17 cellular contexts compared by ENCODE assay signal in genomic region chr14:32980178-32980886, GRCh38.
DNase-seq lines count a peak whose midpoint lies in the region.
"Had no signal": no experiment of that assay in that cellular context is flagged by ENCODE, and none has a peak within 500 bp of the region (broad histone marks: within the 10 kb centered on the region; RNA-seq: fewer than 3 reads in every experiment).

No MANE protein-coding gene starts in this region.

- DNase-seq in DMS79 treated with DMSO at 0.1 percent for 48 hours (lab: John Stamatoyannopoulos, UW): peak; percentile 27
- DNase-seq in NCI-H1092 treated with DMSO at 0.1 percent for 48 hours (lab: John Stamatoyannopoulos, UW): peak; percentile 85
- DNase-seq in NCI-H2171 (lab: John Stamatoyannopoulos, UW): peak; percentile 34
- peak; percentile 85 for DNase-seq in SHP77 treated with DMSO at 0.1 percent for 48 hours (lab: John Stamatoyannopoulos, UW)
- no peak for DNase-seq in stimulated activated CD4-positive, alpha-beta T cell treated with anti-CD3 and anti-CD28 coated beads, Interleukin-2, amount 100 ng/mL, for 24 hours
- DNase-seq in medulla oblongata (ENCODE audit: extremely low spot score): no peak
- no peak for DNase-seq in hepatic stellate cell (ENCODE audit: low spot score)
- DNase-seq: ACHN, AML-193, COR-L47, H9, Kasumi-1, MM.1S, NCI-H146, NCI-H524 treated with DMSO at 0.1 percent for 48 hours, PC-3, T-helper 2 cell had no signal

Comparison
In these comparisons a context has a peak if more than half of its experiments do, and no peak if none do; other contexts are left out.
1. DNase-seq: peak in DMS79 treated with DMSO at 0.1 percent for 48 hours (single experiment), NCI-H1092 treated with DMSO at 0.1 percent for 48 hours (single experiment), NCI-H2171 (single experiment) and SHP77 treated with DMSO at 0.1 percent for 48 hours (single experiment); none in stimulated activated CD4-positive, alpha-beta T cell treated with anti-CD3 and anti-CD28 coated beads, Interleukin-2, amount 100 ng/mL, for 24 hours (0 of 2), medulla oblongata (single experiment) and hepatic stellate cell (single experiment).